In genomic region chr15:81024265-81024875, GRCh38 we compare ENCODE assay signal across 7 cellular contexts. TPM values are rescaled to one million over a fixed set of nuclear protein-coding genes. Genes with fewer than 3 reads are reported as not detected.
DNase-seq lines count a peak whose midpoint lies in the region; ATAC-seq and TF ChIP-seq lines count a peak whose summit lies in the region.

No MANE protein-coding gene starts in this region.

- H3K27ac ChIP-seq in esophagus squamous epithelium: peak overlapping the region; percentile 39 to 86 (median 64)
- H3K27ac ChIP-seq in skeletal muscle tissue (ENCODE audit: low read depth, low read length): peak overlapping the region; percentile 74

- no peak for TF ChIP-seq POLR2A in esophagus squamous epithelium (IDR thresholded peaks at IDR 0.05)

- CTCF ChIA-PET in Caco-2 (lab: Charles Lee): no interaction called here

- H3K36me3 ChIP-seq in esophagus squamous epithelium (no peaks in the 10 kb centered on the region), skeletal muscle tissue (ENCODE audit: control insufficient read depth in 3 of 3, insufficient read depth in 3 of 3, low read length in 3 of 3) (no peaks in the 10 kb centered on the region), Caco-2 (ENCODE audit: control insufficient read depth, insufficient read depth, low read length) (no peaks in the 10 kb centered on the region)

- POLR2A ChIA-PET in Caco-2 (lab: Charles Lee): no interaction called here

- peaks cover 8% of the 10 kb centered on the region for H3K9me3 Mint-ChIP-seq in Caco-2 (ENCODE audit: unreplicated experiment)

- no TSS peak for BruUV-seq in Caco-2 (replicated peaks; lab: Mats Ljungman, UMichigan)

- no peak overlapping the region for H3K27ac Mint-ChIP-seq in Caco-2 (ENCODE audit: unreplicated experiment)

- H3K9me3 ChIP-seq in esophagus squamous epithelium: no peaks in the 10 kb centered on the region
- no peaks in the 10 kb centered on the region for H3K9me3 ChIP-seq in skeletal muscle tissue (ENCODE audit: control insufficient read depth in 3 of 3, low read length in 3 of 3)
- H3K9me3 ChIP-seq in Caco-2: no peaks in the 10 kb centered on the region; the same call in none of the 2 replicates

- peaks cover 4 to 23% (median 9%) of the 10 kb centered on the region in 3 donors for H3K4me1 ChIP-seq in esophagus squamous epithelium
- H3K4me1 ChIP-seq in skeletal muscle tissue (ENCODE audit: control insufficient read depth in 3 of 3, insufficient read depth in 3 of 3, low read length in 3 of 3): peaks cover 10 to 13% (median 13%) of the 10 kb centered on the region in 3 donors
- no peaks in the 10 kb centered on the region for H3K4me1 ChIP-seq in Caco-2

- H3K4me3 ChIP-seq in esophagus squamous epithelium: no peak overlapping the region
- no peak overlapping the region for H3K4me3 ChIP-seq in skeletal muscle tissue (ENCODE audit: low read length in 3 of 3)
- H3K4me3 ChIP-seq in Caco-2 (ENCODE audit: low read depth, low read length): no peak overlapping the region

- no peaks in the 10 kb centered on the region for H3K27me3 ChIP-seq in esophagus squamous epithelium
- H3K27me3 ChIP-seq in skeletal muscle tissue (ENCODE audit: control insufficient read depth in 3 of 3, insufficient read depth in 3 of 3, low read length in 3 of 3): no peaks in the 10 kb centered on the region
- no peaks in the 10 kb centered on the region for H3K27me3 ChIP-seq in Caco-2 (replicated peaks; ENCODE audit: control insufficient read depth, insufficient read depth, low read length)

- intact Hi-C loops in esophagus squamous epithelium (cut with DNase I) (no loop called here), Caco-2 (cut with micrococcal nuclease; ENCODE audit: unreplicated experiment) (no loop called here)

- DNase-seq in SKM-1 treated with dmso at 0.1 percent for 144 hours (lab: John Stamatoyannopoulos, UW; ENCODE audit: unreplicated experiment) (peak; percentile 43), esophagus squamous epithelium (lab: John Stamatoyannopoulos, UW) (no peak), Caco-2 (no peak)

- H3K27me3 Mint-ChIP-seq in Caco-2 (ENCODE audit: insufficient read depth, unreplicated experiment): no peaks in the 10 kb centered on the region

- peak; percentile 2 for ATAC-seq in HG02852 (IDR thresholded peaks at IDR 0.05; ENCODE audit: unreplicated experiment)
- ATAC-seq in HG02571 (IDR thresholded peaks at IDR 0.05; ENCODE audit: unreplicated experiment): no peak
- ATAC-seq in GM19463 (IDR thresholded peaks at IDR 0.05; ENCODE audit: unreplicated experiment): no peak

- H3K36me3 Mint-ChIP-seq in Caco-2 (ENCODE audit: insufficient read depth, unreplicated experiment): no peaks in the 10 kb centered on the region

- 82 to 83% methylated on average over 10 of the region's 10 CpGs for WGBS in esophagus squamous epithelium, 2 donors

- no peak overlapping the region for H3K4me3 Mint-ChIP-seq in Caco-2 (ENCODE audit: unreplicated experiment)

- no peaks in the 10 kb centered on the region for H3K4me1 Mint-ChIP-seq in Caco-2 (ENCODE audit: low read depth, unreplicated experiment)

- H3K9ac ChIP-seq in skeletal muscle tissue (ENCODE audit: low read depth in 1 of 3, low read length in 3 of 3): no peak overlapping the region

- TF ChIP-seq CTCF in esophagus squamous epithelium (IDR thresholded peaks at IDR 0.05) (no peak), Caco-2 (IDR thresholded peaks at IDR 0.05; ENCODE audit: insufficient read depth in 1 of 2, low read depth in 1 of 2, low read length in 1 of 2, severe bottlenecking in 1 of 2, unreplicated experiment in 1 of 2) (no peak)

RNA-seq across cellular contexts. Expression of gene TLNRD1, which starts 23.6 kb away (rescaled TPM):
- total RNA-seq in esophagus squamous epithelium (10 to 100 TPM; 17.2 to 57.8 (median 22.6) TPM), skeletal muscle tissue (5.7 TPM), Caco-2 (2022) (13.7 and 13.8 TPM in 2 replicates)

RNA-seq across cellular contexts. Expression of gene MESD, which starts 34.8 kb away (rescaled TPM):
- 10 to 100 TPM; 13.8 to 25.4 (median 19.1) TPM for total RNA-seq in esophagus squamous epithelium
- 17.2 TPM for total RNA-seq in skeletal muscle tissue
- total RNA-seq in Caco-2 (2022): 29.2 and 30.3 TPM in 2 replicates
